1 cellular context compared by ENCODE assay signal in the genomic region with DNA sequence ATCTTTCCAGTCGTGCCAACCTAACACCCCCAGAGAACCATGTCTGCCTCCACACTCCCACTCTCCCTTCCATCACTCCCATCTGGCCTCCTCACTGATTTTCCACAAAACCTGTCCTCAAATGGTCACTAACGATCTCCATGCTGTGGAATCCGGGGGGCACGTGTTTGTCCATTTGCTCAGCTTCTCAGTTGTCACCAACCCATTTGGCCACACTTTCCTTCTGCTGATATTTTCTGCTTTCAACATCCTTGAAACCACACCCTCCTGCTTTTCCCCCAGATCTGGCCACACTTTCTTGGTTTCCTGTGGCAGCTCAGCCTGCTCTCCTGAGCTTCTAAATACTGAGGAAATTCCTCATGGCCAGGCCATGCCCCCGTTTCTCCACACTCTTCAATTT.
TF ChIP-seq lines count a peak whose summit lies in the region.

No MANE protein-coding gene starts in this region.

TF ChIP-seq in HEK293, 187 proteins besides CTCF, POLR2A, EP300 and RAD21 (continued from another document):
- TF ChIP-seq EGR2 (tag by site-specific recombination; IDR thresholded peaks at IDR 0.05; ENCODE audit: low read depth) = 0 out of 2 replicates have a peak, but pooled peaks have one; percentile 15
- no peak for TF ChIP-seq SP7 (tag by site-specific recombination; IDR thresholded peaks at IDR 0.05)
